Comparison of ENCODE assay signal across 17 cellular contexts in genomic region chr10:14821635-14822375, GRCh38. TPM values are rescaled to one million over a fixed set of nuclear protein-coding genes. Genes with fewer than 3 reads are reported as not detected.
DNase-seq lines count a peak whose midpoint lies in the region; ATAC-seq and TF ChIP-seq lines count a peak whose summit lies in the region.
"Had no signal": no experiment of that assay in that cellular context is flagged by ENCODE, and none has a peak within 500 bp of the region (broad histone marks: within the 10 kb centered on the region; RNA-seq: fewer than 3 reads in every experiment).

No MANE protein-coding gene starts in this region.

- peak overlapping the region; percentile 71; the same call in 1 of the 2 replicates for H2BK20ac ChIP-seq in IMR-90 (ENCODE audit: low read depth, low read length)

- H4K91ac ChIP-seq in IMR-90 (ENCODE audit: insufficient read depth, low read depth, low read length): no peak overlapping the region; the same call in 1 of the 2 replicates

- POLR2A ChIA-PET in IMR-90 (lab: Charles Lee; ENCODE audit: unreplicated experiment): no interaction called here

- TF ChIP-seq RAD21 in IMR-90 (IDR thresholded peaks at IDR 0.05; ENCODE audit: low read length): no peak

- H3K4me2 ChIP-seq in IMR-90 (ENCODE audit: low read depth, low read length): no peak overlapping the region
- H3K4me2 ChIP-seq: KMS-11 had no signal

- H3K79me1 ChIP-seq in IMR-90 (ENCODE audit: low read depth in 1 of 2, low read length in 2 of 2): peaks cover 0 to 4% of the 10 kb centered on the region in 2 experiments; a peak in 1 of 4 replicates

- H4K5ac ChIP-seq in IMR-90 (ENCODE audit: low read depth, low read length): no peak overlapping the region

- no peak overlapping the region for H2AK5ac ChIP-seq in IMR-90 (ENCODE audit: low read depth, low read length)

- H3K4ac ChIP-seq in IMR-90 (ENCODE audit: low read depth, low read length): no peak overlapping the region

- peaks cover 4% of the 10 kb centered on the region; the same call in 1 of the 2 replicates for H3K9me1 ChIP-seq in IMR-90 (ENCODE audit: insufficient read depth, low read length)

- ATAC-seq in IMR-90 (ENCODE audit: low read depth) (no peak), HG03432 (IDR thresholded peaks at IDR 0.05; ENCODE audit: unreplicated experiment) (no peak), GM18498 (IDR thresholded peaks at IDR 0.05; ENCODE audit: unreplicated experiment) (no peak)
- ATAC-seq: HepG2 had no signal

- intact Hi-C loops in IMR-90 (cut with micrococcal nuclease) (loop anchor here (5.0 to 10.0 kb wide), 2 partner anchors 165 to 627 kb away; no protein-coding TSS in a partner anchor), transverse colon (cut with DNase I; ENCODE audit: low total_unique reads) (loop anchor here (10.0 kb wide), 2 partner anchors 277 to 317 kb away; no protein-coding TSS in a partner anchor)

- no peak for TF ChIP-seq CTCF in IMR-90 (conservative IDR thresholded peaks at IDR 0.05; ENCODE audit: low read depth, low read length)
- no peak for TF ChIP-seq CTCF in transverse colon (IDR thresholded peaks at IDR 0.05)

- DNase-seq in NCI-H748 (lab: John Stamatoyannopoulos, UW; ENCODE audit: unreplicated experiment) (peak; percentile 48), NCI-H748 treated with DMSO at 0.1 percent for 48 hours (lab: John Stamatoyannopoulos, UW) (no peak), IMR-90 (no peak), cerebellar cortex (ENCODE audit: low spot score) (peak; percentile 64), transverse colon (peak; percentile 33), SKM-1 (lab: John Stamatoyannopoulos, UW; ENCODE audit: unreplicated experiment) (no peak)
- DNase-seq: ACHN; BE2C; Caco-2; CD4-positive, CD25-positive, alpha-beta regulatory T cell; CD8-positive, alpha-beta memory T cell; GDM1 had no signal

- no peaks in the 10 kb centered on the region for H4K20me1 ChIP-seq in IMR-90 (ENCODE audit: insufficient read depth, low read length)

- BruUV-seq in IMR-90 (replicated peaks; lab: Mats Ljungman, UMichigan): no TSS peak

- no peak for TF ChIP-seq POLR2A in IMR-90 (IDR thresholded peaks at IDR 0.05; ENCODE audit: low read depth, low read length)
- no peak for TF ChIP-seq POLR2A in transverse colon (IDR thresholded peaks at IDR 0.05)

- H3K4me1 ChIP-seq in IMR-90 (ENCODE audit: control insufficient read depth, insufficient read depth, low read length): peaks cover 3% of the 10 kb centered on the region
- H3K4me1 ChIP-seq in transverse colon: peaks cover 0 to 13% (median 0%) of the 10 kb centered on the region in 4 donors
- H3K4me1 ChIP-seq: BE2C, HAP-1 had no signal

- H3K9me3 ChIP-seq in IMR-90 (ENCODE audit: control insufficient read depth, insufficient read depth, low read length) (no peaks in the 10 kb centered on the region), transverse colon (no peaks in the 10 kb centered on the region)
- H3K9me3 ChIP-seq: BE2C, HAP-1 had no signal

- H3K14ac ChIP-seq in IMR-90 (replicated peaks; ENCODE audit: low read depth, low read length): no peak overlapping the region

- no peak overlapping the region for H2BK15ac ChIP-seq in IMR-90 (ENCODE audit: low read depth, low read length)

- H3K4me3 ChIP-seq in IMR-90 (ENCODE audit: insufficient read depth, low read depth, low read length) (no peak overlapping the region), transverse colon (no peak overlapping the region)
- H3K4me3 ChIP-seq: HAP-1 had no signal

- H4K8ac ChIP-seq in IMR-90 (ENCODE audit: low read depth in 2 of 2, low read length in 2 of 2): no peak overlapping the region

- no peak overlapping the region for H2BK5ac ChIP-seq in IMR-90 (ENCODE audit: low read depth, low read length, poor library complexity, severe bottlenecking)

- no peak overlapping the region for H2AK9ac ChIP-seq in IMR-90 (replicated peaks; ENCODE audit: low read depth, low read length, poor library complexity)

- WGBS in IMR-90 (ENCODE audit: extremely low coverage in 2 of 2, insufficient read length in 1 of 2), 2 experiments: no CpG with 5 or more reads among the region's 6 CpGs
- 55 to 67% methylated on average over 6 of the region's 6 CpGs for WGBS in transverse colon (ENCODE audit: low coverage in 1 of 2), 2 donors

- no peak overlapping the region for H3K18ac ChIP-seq in IMR-90 (ENCODE audit: low read depth, low read length)

- no peaks in the 10 kb centered on the region for H3K36me3 ChIP-seq in IMR-90 (ENCODE audit: control insufficient read depth, insufficient read depth, low read length)
- H3K36me3 ChIP-seq in transverse colon: no peaks in the 10 kb centered on the region
- H3K36me3 ChIP-seq: BE2C, HAP-1 had no signal

- H3K27ac ChIP-seq in IMR-90 (ENCODE audit: insufficient read depth, low read length) (no peak overlapping the region), transverse colon (no peak overlapping the region)
- H3K27ac ChIP-seq: KMS-11 had no signal

- CTCF ChIA-PET in IMR-90 (lab: Yijun Ruan, JAX): interaction anchor here (0.6 to 1.7 kb wide), 5 partner anchors 16 to 323 kb away, joined by 3 to 9 read pairs (median 4); partner anchors contain the start of genes CDNF, HSPA14 and MSANTD7

- dilution Hi-C loops in IMR-90 (cut with HindIII; ENCODE audit: low sequenced_read_pairs, unreplicated experiment): no loop called here

- in situ Hi-C loops in IMR-90 (cut with MboI; ENCODE audit: low sequenced_read_pairs) (loop anchor here (5.0 to 25.0 kb wide), 3 partner anchors 227 to 635 kb away; no protein-coding TSS in a partner anchor), transverse colon (cut with MboI; ENCODE audit: low pct_ligation_motif_present in 1 of 4, low pct_unique_long_range_greater_than_20kb in 1 of 4, low sequenced_read_pairs in 3 of 4) (loop anchor here in 3 of 4 donors (5.0 to 25.0 kb wide), 4 partner anchors 285 to 610 kb away; no protein-coding TSS in a partner anchor)

- no peak overlapping the region for H2AFZ ChIP-seq in IMR-90 (replicated peaks; ENCODE audit: low read length, poor library complexity)

- peaks cover 2% of the 10 kb centered on the region for H3K27me3 ChIP-seq in IMR-90 (ENCODE audit: control insufficient read depth, insufficient read depth, low read length)
- H3K27me3 ChIP-seq in transverse colon: no peaks in the 10 kb centered on the region
- H3K27me3 ChIP-seq: BE2C had no signal

- H3K9ac ChIP-seq in IMR-90 (ENCODE audit: low read depth, low read length): no peak overlapping the region
- H3K9ac ChIP-seq: KMS-11 had no signal

- TF ChIP-seq EP300 in transverse colon (IDR thresholded peaks at IDR 0.05; ENCODE audit: low read depth): no peak

- H3K56ac ChIP-seq in IMR-90 (ENCODE audit: extremely low read depth, insufficient read depth, low read length): no peak overlapping the region

- H2BK120ac ChIP-seq in IMR-90 (ENCODE audit: low read depth, low read length): peak overlapping the region; percentile 79; the same call in 1 of the 2 replicates

- H3K23ac ChIP-seq in IMR-90 (ENCODE audit: low read depth, low read length): no peak overlapping the region

TF ChIP-seq in IMR-90, 13 proteins besides CTCF, POLR2A, EP300 and RAD21:
- no peak for TF ChIP-seq CHD1 (IDR thresholded peaks at IDR 0.05; ENCODE audit: low read depth, low read length)
- TF ChIP-seq MXI1 (IDR thresholded peaks at IDR 0.05; ENCODE audit: borderline replicate concordance, low read depth, low read length): no peak
- TF ChIP-seq RCOR1 (IDR thresholded peaks at IDR 0.05; ENCODE audit: insufficient replicate concordance, low read length): no peak
- TF ChIP-seq SMC3 (IDR thresholded peaks at IDR 0.05; ENCODE audit: low read depth, low read length): no peak
- no peak for TF ChIP-seq FOS (IDR thresholded peaks at IDR 0.05; ENCODE audit: low read depth, low read length)
TF ChIP-seq in IMR-90: peak in this region for 0.

RNA-seq across cellular contexts. Expression of gene CDNF, which starts 16.0 kb away (rescaled TPM):
- 0.72 and 0.83 TPM in 2 replicates for total RNA-seq in IMR-90 (2012; rRNA removed)
- polyA plus RNA-seq in IMR-90 (2012; rRNA removed): 1.1 and 1.3 TPM in 2 replicates
- 0.54 and 1.3 TPM in 2 replicates for polyA plus RNA-seq in IMR-90 (2012; cell fraction: cytosol; rRNA removed)
- 0.44 and 2.9 TPM in 2 replicates for polyA plus RNA-seq in IMR-90 (2012; cell fraction: nucleus; rRNA removed; ENCODE audit: low replicate concordance)
- total RNA-seq in transverse colon: 1 to 10 TPM in 2 of 4 donors, not detected in 2; 2.2 to 2.5 TPM

RNA-seq across cellular contexts. Expression of gene HSPA14, which starts 16.3 kb away (rescaled TPM):
- total RNA-seq in IMR-90 (2012; rRNA removed) (11.8 and 15.6 TPM in 2 replicates), transverse colon (10 to 100 TPM in 2 of 4 donors, 1 to 10 TPM in 2; 6.7 to 15.4 (median 8.7) TPM)
- 8.7 and 10.3 TPM in 2 replicates for polyA plus RNA-seq in IMR-90 (2012; rRNA removed)
- 2.3 and 3.8 TPM in 2 replicates for polyA plus RNA-seq in IMR-90 (2012; cell fraction: cytosol; rRNA removed)
- polyA plus RNA-seq in IMR-90 (2012; cell fraction: nucleus; rRNA removed; ENCODE audit: low replicate concordance): 2.2 and 12.8 TPM in 2 replicates

RNA-seq across cellular contexts. Expression of gene MSANTD7, which starts 16.3 kb away (rescaled TPM):
- total RNA-seq in IMR-90 (2012; rRNA removed) (16.0 and 17.2 TPM in 2 replicates), transverse colon (10 to 100 TPM; 11.5 to 19.8 (median 14.0) TPM)
- 4.2 and 4.7 TPM in 2 replicates for polyA plus RNA-seq in IMR-90 (2012; rRNA removed)
- polyA plus RNA-seq in IMR-90 (2012; cell fraction: cytosol; rRNA removed): 1.5 and 2.0 TPM in 2 replicates
- 3.0 and 8.7 TPM in 2 replicates for polyA plus RNA-seq in IMR-90 (2012; cell fraction: nucleus; rRNA removed; ENCODE audit: low replicate concordance)

RNA-seq across cellular contexts. Expression of gene FAM107B, which starts 47.1 kb away (rescaled TPM):
- total RNA-seq in IMR-90 (2012; rRNA removed) (27.1 and 46.4 TPM in 2 replicates), transverse colon (10 to 100 TPM; 23.9 to 71.0 (median 52.8) TPM)
- polyA plus RNA-seq in IMR-90 (2012; rRNA removed): 19.1 and 26.4 TPM in 2 replicates
- polyA plus RNA-seq in IMR-90 (2012; cell fraction: cytosol; rRNA removed): 3.5 and 6.9 TPM in 2 replicates
- polyA plus RNA-seq in IMR-90 (2012; cell fraction: nucleus; rRNA removed; ENCODE audit: low replicate concordance): 3.2 and 19.8 TPM in 2 replicates

RNA-seq across cellular contexts. Expression of gene SUV39H2, which starts 56.9 kb away (rescaled TPM):
- 14.5 and 23.3 TPM in 2 replicates for total RNA-seq in IMR-90 (2012; rRNA removed)
- 3.6 and 5.3 TPM in 2 replicates for polyA plus RNA-seq in IMR-90 (2012; rRNA removed)
- polyA plus RNA-seq in IMR-90 (2012; cell fraction: cytosol; rRNA removed): 0.40 and 0.76 TPM in 2 replicates
- polyA plus RNA-seq in IMR-90 (2012; cell fraction: nucleus; rRNA removed; ENCODE audit: low replicate concordance): 0.23 and 2.1 TPM in 2 replicates
- 1 to 10 TPM in 3 of 4 donors, under 1 TPM in 1; 0.60 to 4.6 (median 3.0) TPM for total RNA-seq in transverse colon

Comparison
In these comparisons a context has a peak if more than half of its experiments do, and no peak if none do; other contexts are left out.
1. DNase-seq: peak in NCI-H748 (single experiment), cerebellar cortex (single experiment) and transverse colon (single experiment); none in NCI-H748 treated with DMSO at 0.1 percent for 48 hours (single experiment), IMR-90 (single experiment) and SKM-1 (single experiment).